20 cellular contexts compared by ENCODE assay signal in genomic region chr14:99872786-99873440, GRCh38.
A peak's percentile ranks its signal among the peaks of the same experiment; 100 is the strongest.
DNase-seq lines count a peak whose midpoint lies in the region; ATAC-seq and TF ChIP-seq lines count a peak whose summit lies in the region.
"Had no signal": no experiment of that assay in that cellular context is flagged by ENCODE, and none has a peak within 500 bp of the region (broad histone marks: within the 10 kb centered on the region; RNA-seq: fewer than 3 reads in every experiment).

No MANE protein-coding gene starts in this region.

- H3K4me3 ChIP-seq in H7 (ENCODE audit: insufficient read depth, low read depth, low read length): no peak overlapping the region
- peak overlapping the region; percentile 32 for H3K4me3 ChIP-seq in neural progenitor cell
- H3K4me3 ChIP-seq in smooth muscle cell: no peak overlapping the region
- H3K4me3 ChIP-seq: BLaER1 treated with 17β-estradiol and CSF1 and Interleukin-3, amounts not matched to agents 10 nM and 100 nM; GM12878; ovary; transverse colon had no signal

- DNase-seq in H7 (peak; percentile 68), NCI-H2171 (lab: John Stamatoyannopoulos, UW) (peak; percentile 35), neural progenitor cell (ENCODE audit: low spot score) (peak; percentile 94), mesenteric fat pad (ENCODE audit: low spot score) (no peak), left ventricle myocardium superior (no peak), smooth muscle cell (lab: John Stamatoyannopoulos, UW; ENCODE audit: unreplicated experiment) (no peak)
- DNase-seq: activated CD4-positive, CD25-positive, alpha-beta regulatory T cell treated with anti-CD3 and anti-CD28 coated beads, Interleukin-2, amount 50 U/mL, for 72 hours; activated naive CD8-positive, alpha-beta T cell treated with anti-CD3 and anti-CD28 coated beads for 36 hours; activated T-cell treated with anti-CD3 and anti-CD28 coated beads for 4 hours; EL; NCI-H226; ovary; transverse colon had no signal

- H3K79me2 ChIP-seq in neural progenitor cell (ENCODE audit: low read depth) (peaks cover 60% of the 10 kb centered on the region), smooth muscle cell (ENCODE audit: low read depth) (no peaks in the 10 kb centered on the region)

- H2AFZ ChIP-seq in neural progenitor cell (replicated peaks): no peak overlapping the region
- H2AFZ ChIP-seq in smooth muscle cell (ENCODE audit: low read depth): no peak overlapping the region

- peaks cover 52% of the 10 kb centered on the region for H3F3A ChIP-seq in neural progenitor cell (ENCODE audit: low read depth)
- H3F3A ChIP-seq in smooth muscle cell (ENCODE audit: low read depth): no peaks in the 10 kb centered on the region

- peak overlapping the region; percentile 32 for H3K27ac Mint-ChIP-seq in neural progenitor cell
- H3K27ac Mint-ChIP-seq: activated naive CD8-positive, alpha-beta T cell treated with anti-CD3 and anti-CD28 coated beads for 36 hours; memory B cell had no signal

- H3K9me3 ChIP-seq in neural progenitor cell (ENCODE audit: low read depth) (no peaks in the 10 kb centered on the region), smooth muscle cell (replicated peaks; ENCODE audit: low read depth) (no peaks in the 10 kb centered on the region)
- H3K9me3 ChIP-seq: BLaER1 treated with 17β-estradiol and CSF1 and Interleukin-3, amounts not matched to agents 10 nM and 100 nM; ovary; transverse colon had no signal

- H3K9ac ChIP-seq in neural progenitor cell: peak overlapping the region; percentile 4
- no peak overlapping the region for H3K9ac ChIP-seq in smooth muscle cell (ENCODE audit: low read depth)
- H3K9ac ChIP-seq: BLaER1 treated with 17β-estradiol and CSF1 and Interleukin-3, amounts not matched to agents 10 nM and 100 nM had no signal

- H3K27me3 Mint-ChIP-seq in neural progenitor cell (ENCODE audit: insufficient read depth, low read depth): peaks cover 2% of the 10 kb centered on the region

- peaks cover 41% of the 10 kb centered on the region for H4K20me1 ChIP-seq in neural progenitor cell (ENCODE audit: low read depth)
- peaks cover 63% of the 10 kb centered on the region for H4K20me1 ChIP-seq in smooth muscle cell (ENCODE audit: low read depth)
- H4K20me1 ChIP-seq: BLaER1 treated with 17β-estradiol and CSF1 and Interleukin-3, amounts not matched to agents 10 nM and 100 nM had no signal

- peaks cover 23% of the 10 kb centered on the region for H3K36me3 Mint-ChIP-seq in neural progenitor cell
- H3K36me3 Mint-ChIP-seq: activated naive CD8-positive, alpha-beta T cell treated with anti-CD3 and anti-CD28 coated beads for 36 hours; memory B cell had no signal

- H3K27ac ChIP-seq in cingulate gyrus (ENCODE audit: low read depth, low read length) (peak overlapping the region; percentile 62), neural progenitor cell (peak overlapping the region; percentile 98), smooth muscle cell (ENCODE audit: low read depth) (no peak overlapping the region)
- H3K27ac ChIP-seq: BLaER1 treated with 17β-estradiol and CSF1 and Interleukin-3, amounts not matched to agents 10 nM and 100 nM; HL-60; ovary; transverse colon had no signal

- peaks cover 56% of the 10 kb centered on the region for H3K4me1 ChIP-seq in neural progenitor cell
- H3K4me1 ChIP-seq in smooth muscle cell (ENCODE audit: low read depth): peaks cover 44% of the 10 kb centered on the region

- H3K4me1 Mint-ChIP-seq in neural progenitor cell: peaks cover 59% of the 10 kb centered on the region
- H3K4me1 Mint-ChIP-seq: activated naive CD8-positive, alpha-beta T cell treated with anti-CD3 and anti-CD28 coated beads for 36 hours; memory B cell had no signal

- H3K36me3 ChIP-seq in H7 (replicated peaks; ENCODE audit: control insufficient read depth, insufficient read depth, low read length) (no peaks in the 10 kb centered on the region), neural progenitor cell (peaks cover 5% of the 10 kb centered on the region), smooth muscle cell (ENCODE audit: low read depth) (no peaks in the 10 kb centered on the region)
- H3K36me3 ChIP-seq: BLaER1 treated with 17β-estradiol and CSF1 and Interleukin-3, amounts not matched to agents 10 nM and 100 nM; ovary; transverse colon had no signal

- no peaks in the 10 kb centered on the region for H3K27me3 ChIP-seq in H7 (ENCODE audit: control insufficient read depth, insufficient read depth, low read length)
- no peaks in the 10 kb centered on the region for H3K27me3 ChIP-seq in neural progenitor cell
- H3K27me3 ChIP-seq in smooth muscle cell (ENCODE audit: low read depth): peaks cover 60% of the 10 kb centered on the region
- H3K27me3 ChIP-seq: ovary had no signal

- H3K4me3 Mint-ChIP-seq in neural progenitor cell: peak overlapping the region; percentile 16
- H3K4me3 Mint-ChIP-seq: activated naive CD8-positive, alpha-beta T cell treated with anti-CD3 and anti-CD28 coated beads for 36 hours; memory B cell had no signal

- no peak for ATAC-seq in left ventricle myocardium superior
- ATAC-seq in HG03460 (IDR thresholded peaks at IDR 0.05; ENCODE audit: unreplicated experiment): no peak
- ATAC-seq: GM12878, Panc1 had no signal

- WGBS in smooth muscle cell (ENCODE audit: low lambda C conversion rate): 50% methylated on average over 6 of the region's 6 CpGs

- intact Hi-C loops in left ventricle myocardium superior (cut with micrococcal nuclease): no loop called here

- peak overlapping the region; percentile 78 for H3K4me2 ChIP-seq in neural progenitor cell
- no peak overlapping the region for H3K4me2 ChIP-seq in smooth muscle cell
- H3K4me2 ChIP-seq: BLaER1 treated with 17β-estradiol and CSF1 and Interleukin-3, amounts not matched to agents 10 nM and 100 nM had no signal

- no peak for TF ChIP-seq CTCF in neural progenitor cell (IDR thresholded peaks at IDR 0.05)
- no peak for TF ChIP-seq CTCF in smooth muscle cell (IDR thresholded peaks at IDR 0.05; ENCODE audit: borderline replicate concordance, insufficient read depth, poor library complexity, severe bottlenecking)

- H3K9me3 Mint-ChIP-seq in neural progenitor cell: peaks cover 3% of the 10 kb centered on the region
- H3K9me3 Mint-ChIP-seq: activated naive CD8-positive, alpha-beta T cell treated with anti-CD3 and anti-CD28 coated beads for 36 hours; memory B cell had no signal

Comparison
In these comparisons a context has a peak if more than half of its experiments do, and no peak if none do; other contexts are left out.
1. DNase-seq: peak in H7 (single experiment), NCI-H2171 (single experiment) and neural progenitor cell (single experiment); none in mesenteric fat pad (single experiment), left ventricle myocardium superior (single experiment) and smooth muscle cell (single experiment).